ENCODE assay signal across 13 cellular contexts in genomic region chr10:70849582-70850016, GRCh38. TPM values are rescaled to one million over a fixed set of nuclear protein-coding genes. Genes with fewer than 3 reads are reported as not detected.
DNase-seq lines count a peak whose midpoint lies in the region; ATAC-seq, FAIRE-seq and TF ChIP-seq lines count a peak whose summit lies in the region.
"Had no signal": no experiment of that assay in that cellular context is flagged by ENCODE, and none has a peak within 500 bp of the region (broad histone marks: within the 10 kb centered on the region; RNA-seq: fewer than 3 reads in every experiment).

No MANE protein-coding gene starts in this region.

- ATAC-seq in HepG2 (peak; percentile 26), right lobe of liver (no peak), HG02981 (IDR thresholded peaks at IDR 0.05; ENCODE audit: unreplicated experiment) (no peak), GM21619 (IDR thresholded peaks at IDR 0.05; ENCODE audit: unreplicated experiment) (no peak)
- ATAC-seq: left ventricle myocardium superior had no signal

- TF ChIP-seq POLR2A in HepG2 (IDR thresholded peaks at IDR 0.05; ENCODE audit: insufficient read depth in 1 of 2, low read depth in 2 of 2, low read length in 2 of 2) (no peak), right lobe of liver (IDR thresholded peaks at IDR 0.05) (no peak), esophagus squamous epithelium (IDR thresholded peaks at IDR 0.05) (no peak)

- TF ChIP-seq CTCF in HepG2 (CRISPR knock-in tag; IDR thresholded peaks at IDR 0.05): no peak
- no peak for TF ChIP-seq CTCF in right lobe of liver (IDR thresholded peaks at IDR 0.05)
- no peak for TF ChIP-seq CTCF in esophagus squamous epithelium (IDR thresholded peaks at IDR 0.05)

- H3K4me3 ChIP-seq in HepG2 (replicated peaks in 1 of 3; ENCODE audit: insufficient read depth in 1 of 3, low read depth in 2 of 3, low read length in 3 of 3) (no peak overlapping the region), right lobe of liver (no peak overlapping the region), esophagus squamous epithelium (no peak overlapping the region)
- H3K4me3 ChIP-seq: esophagus muscularis mucosa, ovary had no signal

- H4K20me1 ChIP-seq in HepG2 (ENCODE audit: insufficient read depth, low read length): no peaks in the 10 kb centered on the region

- no TSS peak for BruUV-seq in HepG2 (replicated peaks; lab: Mats Ljungman, UMichigan)

- H3K9ac ChIP-seq in HepG2 (ENCODE audit: insufficient read depth, low read depth, low read length): 0 out of 2 replicates have a peak overlapping the region, but pooled peaks have one; percentile 23

- H3K4me2 ChIP-seq in HepG2 (ENCODE audit: low read depth, low read length): 0 out of 2 replicates have a peak overlapping the region, but pooled peaks have one; percentile 14

- H3K27me3 ChIP-seq in HepG2 (ENCODE audit: control insufficient read depth in 1 of 2, insufficient read depth in 2 of 2, low read length in 2 of 2) (no peaks in the 10 kb centered on the region), right lobe of liver (no peaks in the 10 kb centered on the region), esophagus squamous epithelium (no peaks in the 10 kb centered on the region)
- H3K27me3 ChIP-seq: esophagus muscularis mucosa, ovary had no signal

- TF ChIP-seq RAD21 in HepG2 (CRISPR knock-in tag; IDR thresholded peaks at IDR 0.05): no peak

- no peak overlapping the region for H2AFZ ChIP-seq in HepG2 (ENCODE audit: low read length)

- H3K27ac ChIP-seq in HepG2 (ENCODE audit: extremely low read length, insufficient read depth, low read length): peak overlapping the region; percentile 62
- no peak overlapping the region for H3K27ac ChIP-seq in right lobe of liver
- H3K27ac ChIP-seq in esophagus squamous epithelium: no peak overlapping the region
- H3K27ac ChIP-seq: esophagus muscularis mucosa, ovary had no signal

- 13% methylated on average over 2 of the region's 2 CpGs for WGBS in HepG2 (ENCODE audit: low lambda C conversion rate)
- 66% methylated on average over 2 of the region's 2 CpGs for WGBS in right lobe of liver (ENCODE audit: insufficient coverage, low coverage, low lambda C conversion rate, missing lambda C conversion rate)
- WGBS in esophagus squamous epithelium, 2 donors: 23 to 28% methylated on average over 2 of the region's 2 CpGs

- POLR2A ChIA-PET in HepG2 (lab: Yijun Ruan, JAX): no interaction called here

- peaks cover 85% of the 10 kb centered on the region for H3K4me1 ChIP-seq in HepG2 (ENCODE audit: insufficient read depth, low read length)
- H3K4me1 ChIP-seq in right lobe of liver: peaks cover 0 to 47% (median 15%) of the 10 kb centered on the region in 4 donors
- peaks cover 0 to 22% (median 3%) of the 10 kb centered on the region in 3 donors for H3K4me1 ChIP-seq in esophagus squamous epithelium

- DNase-seq in HepG2 (ENCODE audit: low spot score): peak; percentile 90
- DNase-seq in right lobe of liver: no peak
- DNase-seq in SW480 (ENCODE audit: low spot score): peak; percentile 69
- DNase-seq in fibroblast of the conjunctiva (ENCODE audit: low read depth): peak; percentile 14
- DNase-seq in urothelium cell line (ENCODE audit: low spot score): peak; percentile 46
- no peak for DNase-seq in esophagus squamous epithelium (lab: John Stamatoyannopoulos, UW)
- DNase-seq: left ventricle myocardium superior; NCI-H2081 treated with DMSO at 0.1 percent for 48 hours; ovary; stimulated activated CD4-positive, alpha-beta T cell treated with anti-CD3 and anti-CD28 coated beads, Interleukin-2, amount 100 ng/mL, for 48 hours had no signal

- H3K9me3 ChIP-seq in HepG2 (ENCODE audit: low read length) (no peaks in the 10 kb centered on the region), right lobe of liver (no peaks in the 10 kb centered on the region), esophagus squamous epithelium (no peaks in the 10 kb centered on the region)
- H3K9me3 ChIP-seq: esophagus muscularis mucosa, ovary had no signal

- H3K36me3 ChIP-seq in HepG2 (replicated peaks in 1 of 2; ENCODE audit: control insufficient read depth in 1 of 2, insufficient read depth in 2 of 2, low read length in 2 of 2) (peaks cover 5 to 26% of the 10 kb centered on the region in 2 experiments; a peak in 3 of 5 replicates), right lobe of liver (peaks cover 0 to 17% (median 0%) of the 10 kb centered on the region in 4 donors), esophagus squamous epithelium (peaks cover 0 to 89% (median 15%) of the 10 kb centered on the region in 3 donors)
- H3K36me3 ChIP-seq: ovary had no signal

- CTCF ChIA-PET in HepG2 (lab: Yijun Ruan, JAX; ENCODE audit: low intra/inter-chr PET ratio, low total read pairs): no interaction called here

- FAIRE-seq in HepG2 (lab: Jason Lieb, UNC) (no peak), urothelium cell line (lab: Jason Lieb, UNC) (no peak)

- in situ Hi-C loops in HepG2 (cut with HindIII; ENCODE audit: extremely low pct_ligation_motif_present, low pct_unique_long_range_greater_than_20kb): no loop called here

- TF ChIP-seq EP300 in HepG2 (IDR thresholded peaks at IDR 0.05; ENCODE audit: low read depth in 2 of 2, low read length in 2 of 2) (peak in 1 of 2 experiments; percentile 62; a peak in 1 of 4 replicates), HepG2 (CRISPR knock-in tag; IDR thresholded peaks at IDR 0.05; ENCODE audit: borderline replicate concordance) (no peak)

- intact Hi-C loops in HepG2 (cut with micrococcal nuclease; ENCODE audit: unreplicated experiment): no loop called here
- intact Hi-C loops in right lobe of liver (cut with DNase I): no loop called here
- intact Hi-C loops in esophagus squamous epithelium (cut with DNase I): no loop called here

- no peaks in the 10 kb centered on the region for H3K79me2 ChIP-seq in HepG2 (ENCODE audit: insufficient read depth, low read length)

TF ChIP-seq in HepG2, 621 proteins besides CTCF, POLR2A, EP300 and RAD21 (continues in another document):
- TF ChIP-seq PRPF4 (IDR thresholded peaks at IDR 0.05; ENCODE audit: low read depth, low read length, poor library complexity, severe bottlenecking) (no peak), PAX8 (CRISPR knock-in tag; IDR thresholded peaks at IDR 0.05; ENCODE audit: borderline replicate concordance) (no peak), TCF7L2 (IDR thresholded peaks at IDR 0.05; ENCODE audit: low read depth, low read length) (peak; percentile 45; the same call in 1 of the 2 replicates), NFIC (IDR thresholded peaks at IDR 0.05; ENCODE audit: low read length) (no peak), MBD4 (IDR thresholded peaks at IDR 0.05; ENCODE audit: borderline replicate concordance, low read length) (no peak)

RNA-seq across cellular contexts. Expression of gene SGPL1, which starts 33.9 kb away (rescaled TPM):
- total RNA-seq in HepG2 (2016; rRNA removed; fragmentation: Illumina TruSeq; extraction: Trizol) (19.0 and 25.0 TPM in 2 replicates), right lobe of liver (10 to 100 TPM; 33.2 to 50.1 (median 38.0) TPM), esophagus squamous epithelium (10 to 100 TPM; 34.2 to 47.1 (median 43.1) TPM)
- total RNA-seq in HepG2 (2016; cell fraction: cytosol; rRNA removed; fragmentation: Illumina TruSeq; extraction: Trizol; ENCODE audit: low read depth): 12.3 and 14.8 TPM in 2 replicates
- total RNA-seq in HepG2 (2016; cell fraction: insoluble cytoplasmic fraction; rRNA removed; fragmentation: Illumina TruSeq; extraction: Trizol): 14.5 and 23.0 TPM in 2 replicates
- 15.7 and 16.0 TPM in 2 replicates for total RNA-seq in HepG2 (2016; cell fraction: membrane; rRNA removed; fragmentation: Illumina TruSeq; extraction: Trizol)
- 26.9 and 32.2 TPM in 2 replicates for total RNA-seq in HepG2 (2016; cell fraction: nucleus; rRNA removed; fragmentation: Illumina TruSeq; extraction: Trizol)
- 15.7 and 17.6 TPM in 2 replicates for polyA plus RNA-seq in HepG2 (2011; rRNA removed)
- polyA plus RNA-seq in HepG2 (2011; cell fraction: cytosol; rRNA removed): 9.8 and 13.8 TPM in 2 replicates
- polyA plus RNA-seq in HepG2 (2011; cell fraction: nucleus; rRNA removed): 13.8 and 17.5 TPM in 2 replicates
- 11.1 and 12.6 TPM in 2 replicates for polyA plus RNA-seq in HepG2 (2012)
- 2.8 and 3.4 TPM in 2 replicates for polyA plus RNA-seq in HepG2 (2016; cell fraction: cytosol; fragmentation: Illumina TruSeq; extraction: Trizol; ENCODE audit: low read depth)
- 10.4 TPM in 2 replicates for polyA plus RNA-seq in HepG2 (2016; cell fraction: insoluble cytoplasmic fraction; fragmentation: Illumina TruSeq; extraction: Trizol; ENCODE audit: low read depth)
- polyA plus RNA-seq in HepG2 (2016; cell fraction: membrane; fragmentation: Illumina TruSeq; extraction: Trizol; ENCODE audit: low read depth): 5.2 and 6.0 TPM in 2 replicates
- polyA plus RNA-seq in HepG2 (2016; cell fraction: nucleus; fragmentation: Illumina TruSeq; extraction: Trizol; ENCODE audit: insufficient read depth, low read depth): 32.2 and 33.8 TPM in 2 replicates
- 32.9 and 47.1 TPM in 2 replicates for polyA minus RNA-seq in HepG2 (2011; rRNA and poly(A)+ RNA removed; ENCODE audit: low replicate concordance)
- polyA minus RNA-seq in HepG2 (2011; cell fraction: cytosol; rRNA and poly(A)+ RNA removed): 17.3 and 21.5 TPM in 2 replicates
- polyA minus RNA-seq in HepG2 (2011; cell fraction: nucleus; rRNA and poly(A)+ RNA removed): 37.6 and 39.2 TPM in 2 replicates

RNA-seq across cellular contexts. Expression of gene PCBD1, which starts 38.8 kb away (rescaled TPM):
- total RNA-seq in HepG2 (2016; rRNA removed; fragmentation: Illumina TruSeq; extraction: Trizol): 168 and 177 TPM in 2 replicates
- total RNA-seq in HepG2 (2016; cell fraction: cytosol; rRNA removed; fragmentation: Illumina TruSeq; extraction: Trizol; ENCODE audit: low read depth): 166 and 201 TPM in 2 replicates
- total RNA-seq in HepG2 (2016; cell fraction: insoluble cytoplasmic fraction; rRNA removed; fragmentation: Illumina TruSeq; extraction: Trizol): 178 and 182 TPM in 2 replicates
- 211 and 254 TPM in 2 replicates for total RNA-seq in HepG2 (2016; cell fraction: membrane; rRNA removed; fragmentation: Illumina TruSeq; extraction: Trizol)
- 58.9 and 64.6 TPM in 2 replicates for total RNA-seq in HepG2 (2016; cell fraction: nucleus; rRNA removed; fragmentation: Illumina TruSeq; extraction: Trizol)
- 95.3 and 98.9 TPM in 2 replicates for polyA plus RNA-seq in HepG2 (2011; rRNA removed)
- 107 and 123 TPM in 2 replicates for polyA plus RNA-seq in HepG2 (2011; cell fraction: cytosol; rRNA removed)
- polyA plus RNA-seq in HepG2 (2011; cell fraction: nucleus; rRNA removed): 40.3 and 45.6 TPM in 2 replicates
- polyA plus RNA-seq in HepG2 (2012): 117 and 152 TPM in 2 replicates
- polyA plus RNA-seq in HepG2 (2016; cell fraction: cytosol; fragmentation: Illumina TruSeq; extraction: Trizol; ENCODE audit: low read depth): 235 and 300 TPM in 2 replicates
- polyA plus RNA-seq in HepG2 (2016; cell fraction: insoluble cytoplasmic fraction; fragmentation: Illumina TruSeq; extraction: Trizol; ENCODE audit: low read depth): 237 and 249 TPM in 2 replicates
- polyA plus RNA-seq in HepG2 (2016; cell fraction: membrane; fragmentation: Illumina TruSeq; extraction: Trizol; ENCODE audit: low read depth): 271 and 309 TPM in 2 replicates
- polyA plus RNA-seq in HepG2 (2016; cell fraction: nucleus; fragmentation: Illumina TruSeq; extraction: Trizol; ENCODE audit: insufficient read depth, low read depth): 131 and 135 TPM in 2 replicates
- polyA minus RNA-seq in HepG2 (2011; rRNA and poly(A)+ RNA removed; ENCODE audit: low replicate concordance): 47.4 and 68.6 TPM in 2 replicates
- polyA minus RNA-seq in HepG2 (2011; cell fraction: cytosol; rRNA and poly(A)+ RNA removed): 36.4 and 44.0 TPM in 2 replicates
- polyA minus RNA-seq in HepG2 (2011; cell fraction: nucleus; rRNA and poly(A)+ RNA removed): 21.6 and 28.6 TPM in 2 replicates
- 100 to 1,000 TPM; 165 to 375 (median 230) TPM for total RNA-seq in right lobe of liver
- total RNA-seq in esophagus squamous epithelium: 10 to 100 TPM; 26.2 to 56.3 (median 41.5) TPM

Comparison
In these comparisons a context has a peak if more than half of its experiments do, and no peak if none do; other contexts are left out.
1. DNase-seq: peak in HepG2 (single experiment), SW480 (single experiment), fibroblast of the conjunctiva (single experiment) and urothelium cell line (single experiment); none in right lobe of liver (0 of 3) and esophagus squamous epithelium (single experiment).